ENCODE assay signal across 10 cellular contexts in the genomic region with DNA sequence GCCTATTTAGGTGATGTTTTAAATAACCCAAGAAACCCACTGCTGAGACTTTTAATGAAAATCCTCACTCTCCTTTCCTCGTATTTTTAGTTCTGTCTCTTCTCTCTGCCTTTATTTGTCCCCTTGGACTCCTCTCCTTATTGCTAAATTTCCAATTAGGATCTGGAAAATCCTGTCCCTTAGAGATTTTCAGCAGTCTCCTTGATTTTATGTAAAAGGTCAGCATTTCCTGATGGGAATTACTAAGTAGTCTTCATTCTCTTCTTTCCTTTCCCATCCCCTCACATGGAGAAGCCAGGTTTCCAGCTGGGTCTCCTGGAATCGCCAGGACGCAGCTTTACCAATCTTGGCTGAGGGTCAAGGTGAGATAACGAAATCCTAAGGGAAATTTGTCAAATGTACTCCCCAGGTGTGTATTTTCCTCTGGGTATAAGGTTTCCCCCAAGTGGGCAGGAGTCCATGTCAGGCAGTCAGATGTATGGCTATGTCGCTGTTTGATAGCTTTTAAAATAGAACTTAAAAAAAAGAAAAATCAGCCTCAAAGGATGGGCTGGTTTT. TPM values are rescaled to one million over a fixed set of nuclear protein-coding genes. Genes with fewer than 3 reads are reported as not detected.
DNase-seq lines count a peak whose midpoint lies in the region; ATAC-seq and TF ChIP-seq lines count a peak whose summit lies in the region.
"Had no signal": no experiment of that assay in that cellular context is flagged by ENCODE, and none has a peak within 500 bp of the region (broad histone marks: within the 10 kb centered on the region; RNA-seq: fewer than 3 reads in every experiment).

No MANE protein-coding gene starts in this region.

- H4K20me1 ChIP-seq in GM23338 (replicated peaks; ENCODE audit: insufficient read depth): peaks cover 36% of the 10 kb centered on the region

- H3K4me1 ChIP-seq in GM23338 (ENCODE audit: insufficient read depth) (peaks cover 27% of the 10 kb centered on the region), foreskin keratinocyte (peaks cover 10% of the 10 kb centered on the region), skeletal muscle satellite cell (ENCODE audit: control insufficient read depth, insufficient read depth, low read length) (peaks cover 60% of the 10 kb centered on the region)

- H3K4me1 Mint-ChIP-seq in GM23338 (peaks cover 75% of the 10 kb centered on the region), T-helper 17 cell (peaks cover 5% of the 10 kb centered on the region)

- H3K4me3 ChIP-seq in GM23338: no peak overlapping the region
- H3K4me3 ChIP-seq in skeletal muscle satellite cell (ENCODE audit: low read length): no peak overlapping the region

- H3K27me3 ChIP-seq in GM23338 (ENCODE audit: insufficient read depth) (no peaks in the 10 kb centered on the region), foreskin keratinocyte (no peaks in the 10 kb centered on the region), skeletal muscle satellite cell (ENCODE audit: control insufficient read depth, insufficient read depth, low read length) (no peaks in the 10 kb centered on the region)

- H3K9ac ChIP-seq in skeletal muscle satellite cell (ENCODE audit: low read depth, low read length): peak overlapping the region; percentile 38

- no peak overlapping the region; the same call in 2 of the 3 replicates for H3K4me3 Mint-ChIP-seq in GM23338
- H3K4me3 Mint-ChIP-seq in T-helper 17 cell: peak overlapping the region; percentile 19

- H3K4me2 ChIP-seq in GM23338 (no peak overlapping the region), skeletal muscle satellite cell (ENCODE audit: low read length) (no peak overlapping the region)

- no peaks in the 10 kb centered on the region for H3K9me3 ChIP-seq in T-helper 17 cell (ENCODE audit: control insufficient read depth, low read length, poor library complexity, severe bottlenecking)
- H3K9me3 ChIP-seq in skeletal muscle satellite cell (replicated peaks; ENCODE audit: low read length): no peaks in the 10 kb centered on the region

- peaks cover 74% of the 10 kb centered on the region for H3K36me3 Mint-ChIP-seq in GM23338 (ENCODE audit: low read depth)
- peaks cover 3% of the 10 kb centered on the region for H3K36me3 Mint-ChIP-seq in T-helper 17 cell (ENCODE audit: low read depth)

- no peak for TF ChIP-seq CTCF in GM23338 (conservative IDR thresholded peaks at IDR 0.05; ENCODE audit: low read depth in 2 of 2)
- TF ChIP-seq CTCF in foreskin keratinocyte (conservative IDR thresholded peaks at IDR 0.05): no peak

- H3K27ac ChIP-seq in GM23338 (ENCODE audit: low read depth): peak overlapping the region; percentile 81
- H3K27ac ChIP-seq in foreskin keratinocyte: peak overlapping the region; percentile 22

- peaks cover 36% of the 10 kb centered on the region for H3K36me3 ChIP-seq in GM23338 (ENCODE audit: insufficient read depth)
- peaks cover 58% of the 10 kb centered on the region for H3K36me3 ChIP-seq in skeletal muscle satellite cell (ENCODE audit: insufficient read depth, low read length)

- no peaks in the 10 kb centered on the region for H3K9me2 ChIP-seq in GM23338 (ENCODE audit: insufficient read depth)

- peaks cover 30% of the 10 kb centered on the region for H3F3A ChIP-seq in GM23338 (replicated peaks; ENCODE audit: low read depth)

- no peaks in the 10 kb centered on the region for H3K9me3 Mint-ChIP-seq in GM23338

- no peak overlapping the region for H2AFZ ChIP-seq in GM23338

- ATAC-seq in GM23338 (no peak), T-helper 17 cell (no peak), foreskin keratinocyte (no peak), GM19351 (IDR thresholded peaks at IDR 0.05; ENCODE audit: unreplicated experiment) (no peak)

- H3K27me3 Mint-ChIP-seq in GM23338 (ENCODE audit: insufficient read depth, low read depth, poor library complexity) (peaks cover 28% of the 10 kb centered on the region), T-helper 17 cell (peaks cover 91% of the 10 kb centered on the region)

- H3K27ac Mint-ChIP-seq in GM23338 (no peak overlapping the region; the same call in 1 of the 2 replicates), T-helper 17 cell (no peak overlapping the region)

- no peak for DNase-seq in GM23338 (ENCODE audit: low spot score)
- no peak for DNase-seq in T-helper 17 cell
- no peak for DNase-seq in foreskin keratinocyte
- DNase-seq in AG20443 (ENCODE audit: low spot score): no peak
- DNase-seq in pons (ENCODE audit: low spot score): no peak
- DNase-seq in 8988T: no peak
- DNase-seq: mesendoderm, NCI-H526 treated with DMSO at 0.1 percent for 48 hours had no signal

- 0 out of 2 replicates have a peak, but pooled peaks cover 4% of the 10 kb centered on the region for H3K79me2 ChIP-seq in GM23338 (replicated peaks; ENCODE audit: insufficient read depth)

TF ChIP-seq in GM23338, 12 proteins besides CTCF, POLR2A, EP300 and RAD21 (continues in another document):
- TF ChIP-seq NANOG (IDR thresholded peaks at IDR 0.05; ENCODE audit: borderline replicate concordance) (no peak), STAT1 (IDR thresholded peaks at IDR 0.05; ENCODE audit: unreplicated experiment) (no peak), POLR2AphosphoS5 (IDR thresholded peaks at IDR 0.05; ENCODE audit: low read depth) (no peak), JUNB (IDR thresholded peaks at IDR 0.05; ENCODE audit: unreplicated experiment) (no peak)
- TF ChIP-seq, protein P1, sequence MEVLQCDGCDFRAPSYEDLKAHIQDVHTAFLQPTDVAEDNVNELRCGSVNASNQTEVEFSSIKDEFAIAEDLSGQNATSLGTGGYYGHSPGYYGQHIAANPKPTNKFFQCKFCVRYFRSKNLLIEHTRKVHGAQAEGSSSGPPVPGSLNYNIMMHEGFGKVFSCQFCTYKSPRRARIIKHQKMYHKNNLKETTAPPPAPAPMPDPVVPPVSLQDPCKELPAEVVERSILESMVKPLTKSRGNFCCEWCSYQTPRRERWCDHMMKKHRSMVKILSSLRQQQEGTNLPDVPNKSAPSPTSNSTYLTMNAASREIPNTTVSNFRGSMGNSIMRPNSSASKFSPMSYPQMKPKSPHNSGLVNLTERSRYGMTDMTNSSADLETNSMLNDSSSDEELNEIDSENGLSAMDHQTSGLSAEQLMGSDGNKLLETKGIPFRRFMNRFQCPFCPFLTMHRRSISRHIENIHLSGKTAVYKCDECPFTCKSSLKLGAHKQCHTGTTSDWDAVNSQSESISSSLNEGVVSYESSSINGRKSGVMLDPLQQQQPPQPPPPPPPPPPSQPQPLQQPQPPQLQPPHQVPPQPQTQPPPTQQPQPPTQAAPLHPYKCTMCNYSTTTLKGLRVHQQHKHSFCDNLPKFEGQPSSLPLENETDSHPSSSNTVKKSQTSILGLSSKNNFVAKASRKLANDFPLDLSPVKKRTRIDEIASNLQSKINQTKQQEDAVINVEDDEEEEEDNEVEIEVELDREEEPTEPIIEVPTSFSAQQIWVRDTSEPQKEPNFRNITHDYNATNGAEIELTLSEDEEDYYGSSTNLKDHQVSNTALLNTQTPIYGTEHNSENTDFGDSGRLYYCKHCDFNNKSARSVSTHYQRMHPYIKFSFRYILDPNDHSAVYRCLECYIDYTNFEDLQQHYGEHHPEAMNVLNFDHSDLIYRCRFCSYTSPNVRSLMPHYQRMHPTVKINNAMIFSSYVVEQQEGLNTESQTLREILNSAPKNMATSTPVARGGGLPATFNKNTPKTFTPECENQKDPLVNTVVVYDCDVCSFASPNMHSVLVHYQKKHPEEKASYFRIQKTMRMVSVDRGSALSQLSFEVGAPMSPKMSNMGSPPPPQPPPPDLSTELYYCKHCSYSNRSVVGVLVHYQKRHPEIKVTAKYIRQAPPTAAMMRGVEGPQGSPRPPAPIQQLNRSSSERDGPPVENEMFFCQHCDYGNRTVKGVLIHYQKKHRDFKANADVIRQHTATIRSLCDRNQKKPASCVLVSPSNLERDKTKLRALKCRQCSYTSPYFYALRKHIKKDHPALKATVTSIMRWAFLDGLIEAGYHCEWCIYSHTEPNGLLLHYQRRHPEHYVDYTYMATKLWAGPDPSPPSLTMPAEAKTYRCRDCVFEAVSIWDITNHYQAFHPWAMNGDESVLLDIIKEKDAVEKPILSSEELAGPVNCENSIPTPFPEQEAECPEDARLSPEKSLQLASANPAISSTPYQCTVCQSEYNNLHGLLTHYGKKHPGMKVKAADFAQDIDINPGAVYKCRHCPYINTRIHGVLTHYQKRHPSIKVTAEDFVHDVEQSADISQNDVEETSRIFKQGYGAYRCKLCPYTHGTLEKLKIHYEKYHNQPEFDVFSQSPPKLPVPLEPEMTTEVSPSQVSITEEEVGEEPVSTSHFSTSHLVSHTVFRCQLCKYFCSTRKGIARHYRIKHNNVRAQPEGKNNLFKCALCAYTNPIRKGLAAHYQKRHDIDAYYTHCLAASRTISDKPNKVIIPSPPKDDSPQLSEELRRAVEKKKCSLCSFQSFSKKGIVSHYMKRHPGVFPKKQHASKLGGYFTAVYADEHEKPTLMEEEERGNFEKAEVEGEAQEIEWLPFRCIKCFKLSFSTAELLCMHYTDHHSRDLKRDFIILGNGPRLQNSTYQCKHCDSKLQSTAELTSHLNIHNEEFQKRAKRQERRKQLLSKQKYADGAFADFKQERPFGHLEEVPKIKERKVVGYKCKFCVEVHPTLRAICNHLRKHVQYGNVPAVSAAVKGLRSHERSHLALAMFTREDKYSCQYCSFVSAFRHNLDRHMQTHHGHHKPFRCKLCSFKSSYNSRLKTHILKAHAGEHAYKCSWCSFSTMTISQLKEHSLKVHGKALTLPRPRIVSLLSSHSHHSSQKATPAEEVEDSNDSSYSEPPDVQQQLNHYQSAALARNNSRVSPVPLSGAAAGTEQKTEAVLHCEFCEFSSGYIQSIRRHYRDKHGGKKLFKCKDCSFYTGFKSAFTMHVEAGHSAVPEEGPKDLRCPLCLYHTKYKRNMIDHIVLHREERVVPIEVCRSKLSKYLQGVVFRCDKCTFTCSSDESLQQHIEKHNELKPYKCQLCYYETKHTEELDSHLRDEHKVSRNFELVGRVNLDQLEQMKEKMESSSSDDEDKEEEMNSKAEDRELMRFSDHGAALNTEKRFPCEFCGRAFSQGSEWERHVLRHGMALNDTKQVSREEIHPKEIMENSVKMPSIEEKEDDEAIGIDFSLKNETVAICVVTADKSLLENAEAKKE (CRISPR knock-in tag; IDR thresholded peaks at IDR 0.05): no peak
- TF ChIP-seq, protein P2, sequence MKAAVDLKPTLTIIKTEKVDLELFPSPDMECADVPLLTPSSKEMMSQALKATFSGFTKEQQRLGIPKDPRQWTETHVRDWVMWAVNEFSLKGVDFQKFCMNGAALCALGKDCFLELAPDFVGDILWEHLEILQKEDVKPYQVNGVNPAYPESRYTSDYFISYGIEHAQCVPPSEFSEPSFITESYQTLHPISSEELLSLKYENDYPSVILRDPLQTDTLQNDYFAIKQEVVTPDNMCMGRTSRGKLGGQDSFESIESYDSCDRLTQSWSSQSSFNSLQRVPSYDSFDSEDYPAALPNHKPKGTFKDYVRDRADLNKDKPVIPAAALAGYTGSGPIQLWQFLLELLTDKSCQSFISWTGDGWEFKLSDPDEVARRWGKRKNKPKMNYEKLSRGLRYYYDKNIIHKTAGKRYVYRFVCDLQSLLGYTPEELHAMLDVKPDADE (IDR thresholded peaks at IDR 0.05): no peak

RNA-seq across cellular contexts. Expression of gene STC2, which starts 11.7 kb away (rescaled TPM):
- 132 and 160 TPM in 2 replicates for total RNA-seq in GM23338 (2014; rRNA removed; shearing (Covaris generic))
- 25.4 and 27.3 TPM in 2 replicates for polyA plus RNA-seq in GM23338 (2016; fragmentation: Nextera tagmentation; extraction: Ambion mirVana)
- not detected for total RNA-seq in T-helper 17 cell
- 10.2 and 25.1 TPM in 2 replicates for total RNA-seq in foreskin keratinocyte
- 8.6 and 17.8 TPM in 2 replicates for polyA plus RNA-seq in foreskin keratinocyte
- total RNA-seq in skeletal muscle satellite cell (2012; rRNA removed): 104 and 125 TPM in 2 replicates
